ENCODE assay signal across 17 cellular contexts in the genomic region with DNA sequence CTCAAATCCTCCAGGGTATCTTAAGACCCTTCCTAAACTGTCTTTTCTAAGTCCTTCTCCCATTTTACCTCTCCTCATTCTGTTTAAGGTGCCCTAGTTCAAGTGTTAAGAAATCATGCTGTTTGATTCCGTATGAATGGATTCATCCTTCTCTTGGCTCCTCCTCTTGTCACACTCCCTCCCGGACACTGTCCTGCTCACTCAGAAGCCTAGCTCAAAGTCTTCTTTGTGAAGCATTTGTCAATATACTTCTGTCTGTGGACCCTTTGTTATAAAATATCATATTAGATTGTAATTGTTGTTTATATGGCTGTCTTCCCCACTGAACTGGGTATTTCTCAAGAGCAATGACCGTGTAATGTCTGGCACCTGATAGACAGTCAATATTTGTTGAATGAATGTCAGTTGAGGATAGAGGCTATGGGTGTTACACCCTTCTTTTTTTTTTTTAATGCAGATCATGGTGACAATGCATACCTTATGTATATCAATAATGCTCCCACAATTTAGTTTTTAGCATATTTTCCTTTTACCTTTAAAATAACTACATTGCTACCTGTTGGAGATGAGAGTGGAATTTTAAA.
"Had no signal": no experiment of that assay in that cellular context is flagged by ENCODE, and none has a peak within 500 bp of the region (broad histone marks: within the 10 kb centered on the region; RNA-seq: fewer than 3 reads in every experiment).

No MANE protein-coding gene starts in this region.

- H3K36me3 ChIP-seq: esophagus squamous epithelium, neural progenitor cell, ovary, thoracic aorta had no signal

- H3K27me3 ChIP-seq: dorsolateral prefrontal cortex, esophagus squamous epithelium, foreskin keratinocyte, neural progenitor cell, ovary had no signal

- DNase-seq: activated CD4-positive, alpha-beta memory T cell treated with anti-CD3 and anti-CD28 coated beads for 36 hours; activated CD4-positive, CD25-positive, alpha-beta regulatory T cell treated with anti-CD3 and anti-CD28 coated beads, Interleukin-2, amount 50 U/mL, for 72 hours; activated gamma-delta T cell treated with Interleukin-2 at 50 U/mL for 16 hours; activated naive CD8-positive, alpha-beta T cell treated with anti-CD3 and anti-CD28 coated beads for 36 hours; activated T-cell treated with anti-CD3 and anti-CD28 coated beads, Interleukin-2, amount 50 U/mL, for 48 hours; anterior cingulate cortex; dorsolateral prefrontal cortex; esophagus squamous epithelium; foreskin keratinocyte; head of caudate nucleus; ovary; stimulated activated CD4-positive, alpha-beta T cell treated with anti-CD3 and anti-CD28 coated beads, Interleukin-2, amount 100 ng/mL, for 48 hours; stimulated activated CD8-positive, alpha-beta memory T cell treated with anti-CD3 and anti-CD28 coated beads, Interleukin-4, amount 100 ng/mL, for 48 hours had no signal

- ATAC-seq: foreskin keratinocyte had no signal

- H3K27ac Mint-ChIP-seq: activated CD4-positive, alpha-beta memory T cell treated with anti-CD3 and anti-CD28 coated beads for 36 hours; activated naive CD8-positive, alpha-beta T cell treated with anti-CD3 and anti-CD28 coated beads for 36 hours; memory B cell; neural progenitor cell; stimulated activated naive CD8-positive, alpha-beta T cell treated with anti-CD3 and anti-CD28 coated beads, Interleukin-15, Interleukin-2, amounts not matched to agents 100 ng/mL and 50 ng/mL, for 24 hours had no signal

- H3K27me3 Mint-ChIP-seq: activated CD4-positive, alpha-beta memory T cell treated with anti-CD3 and anti-CD28 coated beads for 36 hours; activated naive CD8-positive, alpha-beta T cell treated with anti-CD3 and anti-CD28 coated beads for 36 hours; memory B cell; stimulated activated naive CD8-positive, alpha-beta T cell treated with anti-CD3 and anti-CD28 coated beads, Interleukin-15, Interleukin-2, amounts not matched to agents 100 ng/mL and 50 ng/mL, for 24 hours had no signal

- H3K4me1 ChIP-seq: neural progenitor cell had no signal

- H3K9me3 ChIP-seq: esophagus squamous epithelium, thoracic aorta had no signal

- H3K4me3 Mint-ChIP-seq: activated CD4-positive, alpha-beta memory T cell treated with anti-CD3 and anti-CD28 coated beads for 36 hours; activated naive CD8-positive, alpha-beta T cell treated with anti-CD3 and anti-CD28 coated beads for 36 hours; memory B cell; neural progenitor cell; stimulated activated naive CD8-positive, alpha-beta T cell treated with anti-CD3 and anti-CD28 coated beads, Interleukin-15, Interleukin-2, amounts not matched to agents 100 ng/mL and 50 ng/mL, for 24 hours had no signal

- H3K4me3 ChIP-seq: dorsolateral prefrontal cortex, esophagus squamous epithelium, neural progenitor cell, ovary, thoracic aorta had no signal

- H3K36me3 Mint-ChIP-seq: activated CD4-positive, alpha-beta memory T cell treated with anti-CD3 and anti-CD28 coated beads for 36 hours; activated naive CD8-positive, alpha-beta T cell treated with anti-CD3 and anti-CD28 coated beads for 36 hours; memory B cell had no signal

- H3K4me1 Mint-ChIP-seq: memory B cell, neural progenitor cell had no signal
